25 cellular contexts compared by ENCODE assay signal in genomic region chr19:31641591-31641990, GRCh38.
DNase-seq lines count a peak whose midpoint lies in the region; ATAC-seq, FAIRE-seq and TF ChIP-seq lines count a peak whose summit lies in the region.
"Had no signal": no experiment of that assay in that cellular context is flagged by ENCODE, and none has a peak within 500 bp of the region (broad histone marks: within the 10 kb centered on the region; RNA-seq: fewer than 3 reads in every experiment).

No MANE protein-coding gene starts in this region.

- no peak for FAIRE-seq in astrocyte (lab: Jason Lieb, UNC)
- FAIRE-seq: G401.6, GM18507, H54, HepG2, K562 had no signal

- no peak for TF ChIP-seq CTCF in astrocyte (IDR thresholded peaks at IDR 0.05; ENCODE audit: insufficient read depth, low read depth, low read length)

- H3K27ac ChIP-seq in astrocyte (ENCODE audit: low read depth, low read length), result no peak overlapping the region
- H3K27ac ChIP-seq: C4-2B, PC-9, RWPE1 had no signal

- H3K9me3 Mint-ChIP-seq in astrocyte (ENCODE audit: unreplicated experiment), result peaks cover 10% of the 10 kb centered on the region

- H3K27me3 ChIP-seq in astrocyte (ENCODE audit: insufficient read depth, low read length), result no peaks in the 10 kb centered on the region

- no peaks in the 10 kb centered on the region for H4K20me1 ChIP-seq in astrocyte (ENCODE audit: insufficient read depth, low read length)

- in situ Hi-C loops in ACHN (cut with HindIII; ENCODE audit: low pct_ligation_motif_present, low pct_unique_long_range_greater_than_20kb, low sequenced_read_pairs), result no loop called here

- no peaks in the 10 kb centered on the region for H3K4me1 ChIP-seq in astrocyte (ENCODE audit: insufficient read depth, low read length)

- no peak for ATAC-seq in GM18873 (IDR thresholded peaks at IDR 0.05; ENCODE audit: low FRiP score, unreplicated experiment)
- ATAC-seq: HepG2, K562 had no signal

- no peak overlapping the region for H2AFZ ChIP-seq in astrocyte (ENCODE audit: low read depth, low read length)
- H2AFZ ChIP-seq: PC-9 had no signal

- H3K4me2 ChIP-seq in astrocyte (ENCODE audit: low read length), result no peak overlapping the region
- H3K4me2 ChIP-seq: PC-9 had no signal

- no peak overlapping the region for H3K4me3 ChIP-seq in astrocyte (ENCODE audit: insufficient read depth, low read depth, low read length)
- H3K4me3 ChIP-seq: K562, PC-9 had no signal

- peaks cover 4% of the 10 kb centered on the region for H3K27me3 Mint-ChIP-seq in astrocyte (ENCODE audit: low read depth, unreplicated experiment)

- no peak overlapping the region for H3K9ac ChIP-seq in astrocyte (ENCODE audit: low read length)

- no peaks in the 10 kb centered on the region for H3K36me3 ChIP-seq in astrocyte (ENCODE audit: insufficient read depth, low read length)

- no peaks in the 10 kb centered on the region for H3K36me3 Mint-ChIP-seq in astrocyte (ENCODE audit: low read depth, unreplicated experiment)

- peaks cover 1% of the 10 kb centered on the region for H3K4me1 Mint-ChIP-seq in astrocyte (ENCODE audit: low read depth, unreplicated experiment)
- H3K4me1 Mint-ChIP-seq: CD8-positive, alpha-beta memory T cell had no signal

- no peak overlapping the region for H3K4me3 Mint-ChIP-seq in astrocyte (ENCODE audit: unreplicated experiment)
- H3K4me3 Mint-ChIP-seq: CD8-positive, alpha-beta memory T cell had no signal

- peak; percentile 3 for DNase-seq in ACHN
- peak; percentile 55 for DNase-seq in LHCN-M2 (ENCODE audit: low read depth)
- peak; percentile 57 for DNase-seq in astrocyte (ENCODE audit: low read depth)
- DNase-seq in myocyte (ENCODE audit: low read depth), result peak; percentile 86
- no peak for DNase-seq in activated T-cell treated with anti-CD3 and anti-CD28 coated beads, Interleukin-2, amount 50 U/mL, for 1 hour
- no peak for DNase-seq in NCI-H2227 treated with DMSO at 0.1 percent for 48 hours (lab: John Stamatoyannopoulos, UW)
- DNase-seq: Calu3; CD8-positive, alpha-beta memory T cell; DMS153; NCI-H1694; NCI-H2081; NCI-H2171 treated with DMSO at 0.1 percent for 48 hours; NCI-H446; NCI-H526 treated with DMSO at 0.1 percent for 48 hours; PC-9; SIG-M5; T-helper 1 cell had no signal

- peaks cover 2% of the 10 kb centered on the region for H3K9me3 ChIP-seq in astrocyte (ENCODE audit: insufficient read depth, low read depth, low read length)

- H3K27ac Mint-ChIP-seq in astrocyte (ENCODE audit: unreplicated experiment), result no peak overlapping the region
- H3K27ac Mint-ChIP-seq: CD8-positive, alpha-beta memory T cell had no signal

- H3K79me2 ChIP-seq in astrocyte (ENCODE audit: insufficient read depth, low read length), result no peaks in the 10 kb centered on the region

Comparison
In these comparisons a context has a peak if more than half of its experiments do, and no peak if none do; other contexts are left out.
1. DNase-seq: peak in ACHN (single experiment), LHCN-M2 (single experiment), astrocyte (single experiment) and myocyte (single experiment); none in activated T-cell treated with anti-CD3 and anti-CD28 coated beads, Interleukin-2, amount 50 U/mL, for 1 hour (single experiment) and NCI-H2227 treated with DMSO at 0.1 percent for 48 hours (single experiment).